20 cellular contexts compared by ENCODE assay signal in genomic region chr2:173588931-173589369, GRCh38.
A peak's percentile ranks its signal among the peaks of the same experiment; 100 is the strongest.
DNase-seq lines count a peak whose midpoint lies in the region; ATAC-seq and TF ChIP-seq lines count a peak whose summit lies in the region.
"Had no signal": no experiment of that assay in that cellular context is flagged by ENCODE, and none has a peak within 500 bp of the region (broad histone marks: within the 10 kb centered on the region; RNA-seq: fewer than 3 reads in every experiment).

No MANE protein-coding gene starts in this region.

- TF ChIP-seq CTCF in C4-2B (conservative IDR thresholded peaks at IDR 0.05) = no peak
- TF ChIP-seq CTCF in PC-9 (conservative IDR thresholded peaks at IDR 0.05) = no peak

- intact Hi-C loops in PC-9 (cut with micrococcal nuclease; ENCODE audit: unreplicated experiment) = loop anchor here (2.0 kb wide), 1 partner anchor 14 kb away; no protein-coding TSS in a partner anchor

- H3K36me3 ChIP-seq in PC-9 (ENCODE audit: low read depth) = no peaks in the 10 kb centered on the region
- H3K36me3 ChIP-seq: Peyer's patch, vagina had no signal

- peak overlapping the region; percentile 75 for H3K4me2 ChIP-seq in PC-9

- peak in 1 of 2 experiments; percentile 18 for DNase-seq in PC-9
- peak; percentile 59 for DNase-seq in dermis blood vessel endothelial cell
- DNase-seq in lung microvascular endothelial cell (ENCODE audit: low read depth in 2 of 2) = peak; percentile 60 to 76
- no peak for DNase-seq in substantia nigra (lab: John Stamatoyannopoulos, UW)
- no peak for DNase-seq in NCI-H524 (lab: John Stamatoyannopoulos, UW)
- DNase-seq: activated CD4-positive, alpha-beta T cell treated with anti-CD3 and anti-CD28 coated beads for 48 hours; activated gamma-delta T cell; CD4-positive, alpha-beta T cell; central memory CD4-positive, alpha-beta T cell; effector CD4-positive, alpha-beta T cell; hippocampal formation; left colon; mucosa of descending colon; NCI-H1694 treated with DMSO at 0.1 percent for 48 hours; NCI-H226; Peyer's patch had no signal

- no peak overlapping the region for H2AFZ ChIP-seq in PC-9

- H3K27ac ChIP-seq in C4-2B (peak overlapping the region; percentile 42; the same call in 1 of the 2 replicates), PC-9 (no peak overlapping the region), substantia nigra (ENCODE audit: low read depth, low read length, poor library complexity, severe bottlenecking) (no peak overlapping the region)
- H3K27ac ChIP-seq: Peyer's patch, vagina had no signal

- CTCF ChIA-PET in PC-9 (lab: Charles Lee) = interaction anchor here (0.6 kb wide), 1 partner anchor 373 kb away, joined by 3 read pairs; no protein-coding TSS in a partner anchor

- H3F3A ChIP-seq in PC-9 (ENCODE audit: insufficient read depth, low read depth) = peaks cover 26% of the 10 kb centered on the region

- H3K9me3 ChIP-seq in PC-9 (ENCODE audit: insufficient read depth, low read depth) = peaks cover 14% of the 10 kb centered on the region; the same call in 1 of the 2 replicates
- H3K9me3 ChIP-seq: vagina had no signal

- H3K4me3 ChIP-seq in PC-9 = no peak overlapping the region
- H3K4me3 ChIP-seq: mucosa of descending colon, Peyer's patch, vagina had no signal

- ATAC-seq in HG02981 (IDR thresholded peaks at IDR 0.05; ENCODE audit: unreplicated experiment) (no peak), GM18870 (IDR thresholded peaks at IDR 0.05; ENCODE audit: unreplicated experiment) (no peak)
- ATAC-seq: left colon, mucosa of descending colon had no signal

- no peaks in the 10 kb centered on the region for H3K27me3 ChIP-seq in PC-9 (ENCODE audit: insufficient read depth, low read depth)
- H3K27me3 ChIP-seq: Peyer's patch, vagina had no signal

- no TSS peak for BruUV-seq in PC-9 (replicated peaks; lab: Mats Ljungman, UMichigan)

- POLR2A ChIA-PET in PC-9 (lab: Charles Lee; ENCODE audit: unreplicated experiment) = interaction anchor here (0.5 to 0.6 kb wide), 3 partner anchors 168 to 463 kb away, joined by 3 to 5 read pairs (median 4); no protein-coding TSS in a partner anchor

- no peaks in the 10 kb centered on the region for H4K20me1 ChIP-seq in PC-9 (ENCODE audit: insufficient read depth)

- H3K4me1 ChIP-seq in PC-9 (replicated peaks; ENCODE audit: insufficient read depth) = peaks cover 32% of the 10 kb centered on the region
- H3K4me1 ChIP-seq: Peyer's patch had no signal

- H3K9me2 ChIP-seq in PC-9 (ENCODE audit: insufficient read depth) = no peaks in the 10 kb centered on the region

- no peaks in the 10 kb centered on the region for H3K79me2 ChIP-seq in PC-9 (ENCODE audit: low read depth)

Comparison
In these comparisons a context has a peak if more than half of its experiments do, and no peak if none do; other contexts are left out.
1. DNase-seq: peak in dermis blood vessel endothelial cell (single experiment) and lung microvascular endothelial cell (2 of 2); none in substantia nigra (0 of 49) and NCI-H524 (0 of 2).